8 cellular contexts compared by ENCODE assay signal in the genomic region with DNA sequence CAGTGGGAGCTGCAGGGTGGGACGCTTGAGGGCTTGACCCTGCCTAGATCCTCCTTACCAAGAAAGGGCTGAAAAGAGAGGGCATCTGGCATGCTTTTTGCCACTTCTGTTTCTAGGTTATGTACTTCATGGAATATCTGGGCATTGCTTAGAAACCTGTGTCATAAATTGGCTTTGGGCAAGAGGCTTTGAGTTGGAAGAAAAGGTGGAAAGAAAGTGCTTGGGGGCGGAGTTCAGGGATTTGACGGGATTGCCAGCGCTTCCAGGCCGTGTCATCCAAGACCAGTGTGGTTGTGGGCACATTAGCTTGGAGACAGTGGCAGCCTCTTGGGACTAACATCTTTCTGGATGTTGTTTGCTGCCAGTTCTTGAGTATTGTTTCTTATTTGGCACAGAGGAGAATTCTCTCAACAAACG. TPM values are rescaled to one million over a fixed set of nuclear protein-coding genes. Genes with fewer than 3 reads are reported as not detected.
DNase-seq lines count a peak whose midpoint lies in the region; ATAC-seq and TF ChIP-seq lines count a peak whose summit lies in the region.

No MANE protein-coding gene starts in this region.

- H3K9me3 Mint-ChIP-seq in activated naive CD8-positive, alpha-beta T cell treated with anti-CD3 and anti-CD28 coated beads, Interleukin-2, amount 10 ng/mL, durations not matched to agents 7 days and 5 days = no peaks in the 10 kb centered on the region

- H3K4me3 ChIP-seq in HFF-Myc (replicated peaks; ENCODE audit: low read depth, low read length) = peak overlapping the region; percentile 78
- H3K4me3 ChIP-seq in kidney epithelial cell (ENCODE audit: low read depth, low read length) = peak overlapping the region; percentile 84

- H3K27ac ChIP-seq in substantia nigra (ENCODE audit: low read depth, low read length, poor library complexity, severe bottlenecking) = peak overlapping the region; percentile 65

- no peaks in the 10 kb centered on the region for H3K36me3 ChIP-seq in kidney epithelial cell (ENCODE audit: control insufficient read depth, insufficient read depth, low read length)

- H3K27ac Mint-ChIP-seq in activated naive CD8-positive, alpha-beta T cell treated with anti-CD3 and anti-CD28 coated beads, Interleukin-2, amount 10 ng/mL, durations not matched to agents 7 days and 5 days = peak overlapping the region; percentile 75

- H3K4me3 Mint-ChIP-seq in activated naive CD8-positive, alpha-beta T cell treated with anti-CD3 and anti-CD28 coated beads, Interleukin-2, amount 10 ng/mL, durations not matched to agents 7 days and 5 days = peak overlapping the region; percentile 88

- peaks cover 10% of the 10 kb centered on the region for H3K27me3 Mint-ChIP-seq in activated naive CD8-positive, alpha-beta T cell treated with anti-CD3 and anti-CD28 coated beads, Interleukin-2, amount 10 ng/mL, durations not matched to agents 7 days and 5 days

- peaks cover 22% of the 10 kb centered on the region for H3K4me1 Mint-ChIP-seq in activated naive CD8-positive, alpha-beta T cell treated with anti-CD3 and anti-CD28 coated beads, Interleukin-2, amount 10 ng/mL, durations not matched to agents 7 days and 5 days

- POLR2A ChIA-PET in activated naive CD8-positive, alpha-beta T cell treated with anti-CD3 and anti-CD28 coated beads, Interleukin-2, amount 10 ng/mL, durations not matched to agents 7 days and 5 days (lab: Charles Lee) = interaction anchor here (1.6 to 2.9 kb wide), 5 partner anchors 11 to 36 kb away, joined by 7 to 42 read pairs (median 23); no protein-coding TSS in a partner anchor

- peak; percentile 28 for DNase-seq in AG08395 (ENCODE audit: low spot score)
- DNase-seq in HFF-Myc (ENCODE audit: extremely low read depth, low read depth) = no peak
- no peak for DNase-seq in activated naive CD8-positive, alpha-beta T cell treated with anti-CD3 and anti-CD28 coated beads, Interleukin-2, amount 10 ng/mL, durations not matched to agents 7 days and 5 days
- no peak for DNase-seq in kidney epithelial cell (ENCODE audit: low read depth)
- no peak for DNase-seq in substantia nigra (lab: John Stamatoyannopoulos, UW)
- no peak for DNase-seq in stimulated activated CD4-positive, alpha-beta T cell treated with anti-CD3 and anti-CD28 coated beads, Interleukin-2, amount 100 ng/mL, for 48 hours
- no peak for DNase-seq in middle frontal gyrus (ENCODE audit: extremely low spot score, low spot score)
- DNase-seq in NCI-H1930 (lab: John Stamatoyannopoulos, UW) = no peak

- ATAC-seq in activated naive CD8-positive, alpha-beta T cell treated with anti-CD3 and anti-CD28 coated beads, Interleukin-2, amount 10 ng/mL, durations not matched to agents 7 days and 5 days (ENCODE audit: low read depth) = no peak

- no peak for TF ChIP-seq CTCF in HFF-Myc (IDR thresholded peaks at IDR 0.05; ENCODE audit: low read depth, low read length, missing control alignments)
- peak; percentile 11 for TF ChIP-seq CTCF in kidney epithelial cell (IDR thresholded peaks at IDR 0.05; ENCODE audit: insufficient read depth, low read length, poor library complexity, severe bottlenecking)

- H3K36me3 Mint-ChIP-seq in activated naive CD8-positive, alpha-beta T cell treated with anti-CD3 and anti-CD28 coated beads, Interleukin-2, amount 10 ng/mL, durations not matched to agents 7 days and 5 days = peaks cover 7% of the 10 kb centered on the region

- H3K27me3 ChIP-seq in kidney epithelial cell (ENCODE audit: control insufficient read depth, insufficient read depth, low read length) = peaks cover 1% of the 10 kb centered on the region

RNA-seq across cellular contexts. Expression of gene ZNF862, which starts 0.8 kb away (rescaled TPM):
- 10 to 100 TPM; 44.1 to 45.6 TPM for total RNA-seq in activated naive CD8-positive, alpha-beta T cell treated with anti-CD3 and anti-CD28 coated beads, Interleukin-2, amount 10 ng/mL, durations not matched to agents 7 days and 5 days
- total RNA-seq in kidney epithelial cell = 7.2 and 10.0 TPM in 2 replicates

RNA-seq across cellular contexts. Expression of gene ATP6V0E2, which starts 34.8 kb away (rescaled TPM):
- 10 to 100 TPM; 74.0 to 81.2 TPM for total RNA-seq in activated naive CD8-positive, alpha-beta T cell treated with anti-CD3 and anti-CD28 coated beads, Interleukin-2, amount 10 ng/mL, durations not matched to agents 7 days and 5 days
- total RNA-seq in kidney epithelial cell = 40.8 and 55.7 TPM in 2 replicates
